Comparison of ENCODE assay signal across 37 cellular contexts in genomic region chr3:4472312-4472711, GRCh38.
"Had no signal": no experiment of that assay in that cellular context is flagged by ENCODE, and none has a peak within 500 bp of the region (broad histone marks: within the 10 kb centered on the region; RNA-seq: fewer than 3 reads in every experiment).

No MANE protein-coding gene starts in this region.

- H3K9me3 ChIP-seq: adrenal gland, ascending aorta, breast epithelium, gastrocnemius medialis had no signal

- H3K27me3 ChIP-seq: adrenal gland, ascending aorta, breast epithelium, dorsolateral prefrontal cortex, gastrocnemius medialis had no signal

- H3K4me1 ChIP-seq: breast epithelium, foreskin keratinocyte, gastrocnemius medialis had no signal

- H3K4me3 Mint-ChIP-seq: activated CD4-positive, alpha-beta memory T cell treated with anti-CD3 and anti-CD28 coated beads for 36 hours; activated CD4-positive, alpha-beta T cell treated with anti-CD3 and anti-CD28 coated beads for 36 hours; activated CD4-positive, alpha-beta T cell treated with anti-CD3 and anti-CD28 coated beads, Interleukin-2, amount 10 ng/mL, durations not matched to agents 24 days and 14 days; activated CD8-positive, alpha-beta memory T cell treated with anti-CD3 and anti-CD28 coated beads, Interleukin-2, amount 10 ng/mL, durations not matched to agents 7 days and 5 days; activated CD8-positive, alpha-beta T cell treated with anti-CD3 and anti-CD28 coated beads, Interleukin-2, amount 10 ng/mL, durations not matched to agents 7 days and 5 days; activated naive CD4-positive, alpha-beta T cell treated with anti-CD3 and anti-CD28 coated beads for 36 hours; activated naive CD4-positive, alpha-beta T cell treated with anti-CD3 and anti-CD28 coated beads, Interleukin-2, amount 50 U/mL, for 24 hours; activated naive CD8-positive, alpha-beta T cell treated with anti-CD3 and anti-CD28 coated beads for 36 hours; activated naive CD8-positive, alpha-beta T cell treated with anti-CD3 and anti-CD28 coated beads, Interleukin-2, amount 50 U/mL, for 24 hours; activated T-helper 1 cell treated with anti-CD3 and anti-CD28 coated beads, Interleukin-12 subunit alpha, Interleukin-12 subunit beta, Interleukin-2, Interleukin-4 antibody, amounts not matched to agents 30 ng/mL and 10 ng/mL and 1 ng/mL, durations not matched to agents 14 hours and 24 hours and 36 hours; dendritic cell treated with granulocyte-macrophage colony-stimulating factor and Interleukin-4, amounts not matched to agents 40 ng/mL and 50 ng/mL, for 4 days; endodermal cell; T-helper 17 cell; T-helper 2 cell treated with Interferon-gamma antibody and Interleukin-4, amounts not matched to agents 5 μg/mL and 100 μg/mL, for 36 hours had no signal

- H3K9me3 Mint-ChIP-seq: activated CD4-positive, alpha-beta memory T cell treated with anti-CD3 and anti-CD28 coated beads for 36 hours; activated CD4-positive, alpha-beta T cell treated with anti-CD3 and anti-CD28 coated beads, Interleukin-2, amount 10 ng/mL, durations not matched to agents 24 days and 14 days; activated naive CD4-positive, alpha-beta T cell treated with anti-CD3 and anti-CD28 coated beads for 36 hours; activated naive CD4-positive, alpha-beta T cell treated with anti-CD3 and anti-CD28 coated beads, Interleukin-2, amount 50 U/mL, for 24 hours; activated naive CD8-positive, alpha-beta T cell treated with anti-CD3 and anti-CD28 coated beads for 36 hours; activated naive CD8-positive, alpha-beta T cell treated with anti-CD3 and anti-CD28 coated beads, Interleukin-2, amount 50 U/mL, for 24 hours; activated T-helper 1 cell treated with anti-CD3 and anti-CD28 coated beads, Interleukin-12 subunit alpha, Interleukin-12 subunit beta, Interleukin-2, Interleukin-4 antibody, amounts not matched to agents 30 ng/mL and 10 ng/mL and 1 ng/mL, durations not matched to agents 14 hours and 24 hours and 36 hours; activated T-helper 2 cell treated with anti-CD3 and anti-CD28 coated beads, Interferon-gamma antibody, Interleukin-2, Interleukin-4, amounts not matched to agents 10 μg/mL and 5 μg/mL and 100 μg/mL, durations not matched to agents 14 hours and 24 hours and 36 hours; brain; dendritic cell treated with granulocyte-macrophage colony-stimulating factor and Interleukin-4, amounts not matched to agents 40 ng/mL and 50 ng/mL, for 4 days; T-helper 2 cell treated with Interferon-gamma antibody and Interleukin-4, amounts not matched to agents 5 μg/mL and 100 μg/mL, for 36 hours had no signal

- H3K27me3 Mint-ChIP-seq: dendritic cell treated with granulocyte-macrophage colony-stimulating factor and Interleukin-4, amounts not matched to agents 40 ng/mL and 50 ng/mL, for 4 days had no signal

- ATAC-seq: activated CD4-positive, alpha-beta T cell treated with anti-CD3 and anti-CD28 coated beads for 36 hours; activated CD8-positive, alpha-beta memory T cell treated with anti-CD3 and anti-CD28 coated beads, Interleukin-2, amount 10 ng/mL, durations not matched to agents 7 days and 5 days; activated CD8-positive, alpha-beta T cell treated with anti-CD3 and anti-CD28 coated beads, Interleukin-2, amount 10 ng/mL, durations not matched to agents 7 days and 5 days; activated naive CD8-positive, alpha-beta T cell treated with anti-CD3 and anti-CD28 coated beads, Interleukin-2, amount 50 U/mL, for 24 hours; esophagus mucosa; gastrocnemius medialis; T-helper 17 cell had no signal

- H3K36me3 Mint-ChIP-seq: activated CD4-positive, alpha-beta memory T cell treated with anti-CD3 and anti-CD28 coated beads for 36 hours; activated naive CD4-positive, alpha-beta T cell treated with anti-CD3 and anti-CD28 coated beads, Interleukin-2, amount 50 U/mL, for 24 hours; brain had no signal

- DNase-seq: activated CD4-positive, alpha-beta memory T cell treated with anti-CD3 and anti-CD28 coated beads for 36 hours; activated CD4-positive, alpha-beta T cell treated with anti-CD3 and anti-CD28 coated beads for 36 hours; activated CD4-positive, alpha-beta T cell treated with anti-CD3 and anti-CD28 coated beads, Interleukin-2, amount 10 ng/mL, durations not matched to agents 24 days and 14 days; activated CD4-positive, CD25-positive, alpha-beta regulatory T cell; activated CD4-positive, CD25-positive, alpha-beta regulatory T cell treated with anti-CD3 and anti-CD28 coated beads, Interleukin-2, amount 50 U/mL, for 72 hours; activated CD8-positive, alpha-beta memory T cell treated with anti-CD3 and anti-CD28 coated beads, Interleukin-2, amount 10 ng/mL, durations not matched to agents 7 days and 5 days; activated CD8-positive, alpha-beta memory T cell treated with anti-CD3 and anti-CD28 coated beads, Interleukin-2, amount 50 U/mL, for 4 hours; activated CD8-positive, alpha-beta T cell treated with anti-CD3 and anti-CD28 coated beads, Interleukin-2, amount 10 ng/mL, durations not matched to agents 7 days and 5 days; activated effector memory CD4-positive, alpha-beta T cell treated with anti-CD3 and anti-CD28 coated beads, Interleukin-2, amount 50 U/mL, for 16 hours; activated naive CD4-positive, alpha-beta T cell treated with anti-CD3 and anti-CD28 coated beads for 36 hours; activated naive CD8-positive, alpha-beta T cell treated with anti-CD3 and anti-CD28 coated beads for 36 hours; activated naive CD8-positive, alpha-beta T cell treated with anti-CD3 and anti-CD28 coated beads, Interleukin-2, amount 50 U/mL, for 24 hours; activated T-cell treated with anti-CD3 and anti-CD28 coated beads, Interleukin-2, amount 50 U/mL, for 1 hour; activated T-cell treated with anti-CD3 and anti-CD28 coated beads, Interleukin-2, amount 50 U/mL, for 48 hours; amygdala; central memory CD4-positive, alpha-beta T cell; dorsolateral prefrontal cortex; effector memory CD4-positive, alpha-beta T cell; endodermal cell; foreskin keratinocyte; gastrocnemius medialis; glutamatergic neuron; T-helper 1 cell; T-helper 17 cell; T1000 had no signal

- H3K27ac ChIP-seq: adrenal gland, ascending aorta, breast epithelium, cardiac muscle cell, coronary artery, dorsolateral prefrontal cortex, foreskin keratinocyte, gastrocnemius medialis had no signal

- H3K27ac Mint-ChIP-seq: activated CD4-positive, alpha-beta memory T cell treated with anti-CD3 and anti-CD28 coated beads for 36 hours; activated CD4-positive, alpha-beta T cell treated with anti-CD3 and anti-CD28 coated beads for 36 hours; activated CD4-positive, alpha-beta T cell treated with anti-CD3 and anti-CD28 coated beads, Interleukin-2, amount 10 ng/mL, durations not matched to agents 24 days and 14 days; activated CD8-positive, alpha-beta memory T cell treated with anti-CD3 and anti-CD28 coated beads, Interleukin-2, amount 10 ng/mL, durations not matched to agents 7 days and 5 days; activated CD8-positive, alpha-beta T cell treated with anti-CD3 and anti-CD28 coated beads, Interleukin-2, amount 10 ng/mL, durations not matched to agents 7 days and 5 days; activated naive CD4-positive, alpha-beta T cell treated with anti-CD3 and anti-CD28 coated beads for 36 hours; activated naive CD4-positive, alpha-beta T cell treated with anti-CD3 and anti-CD28 coated beads, Interleukin-2, amount 50 U/mL, for 24 hours; activated naive CD8-positive, alpha-beta T cell treated with anti-CD3 and anti-CD28 coated beads for 36 hours; activated naive CD8-positive, alpha-beta T cell treated with anti-CD3 and anti-CD28 coated beads, Interleukin-2, amount 50 U/mL, for 24 hours; activated T-helper 1 cell treated with anti-CD3 and anti-CD28 coated beads, Interleukin-12 subunit alpha, Interleukin-12 subunit beta, Interleukin-2, Interleukin-4 antibody, amounts not matched to agents 30 ng/mL and 10 ng/mL and 1 ng/mL, durations not matched to agents 14 hours and 24 hours and 36 hours; activated T-helper 2 cell treated with anti-CD3 and anti-CD28 coated beads, Interferon-gamma antibody, Interleukin-2, Interleukin-4, amounts not matched to agents 10 μg/mL and 5 μg/mL and 100 μg/mL, durations not matched to agents 14 hours and 24 hours and 36 hours; brain; dendritic cell treated with granulocyte-macrophage colony-stimulating factor and Interleukin-4, amounts not matched to agents 40 ng/mL and 50 ng/mL, for 4 days; endodermal cell; T-helper 17 cell; T-helper 2 cell treated with Interferon-gamma antibody and Interleukin-4, amounts not matched to agents 5 μg/mL and 100 μg/mL, for 36 hours had no signal

- H3K4me3 ChIP-seq: adrenal gland, ascending aorta, breast epithelium, cardiac muscle cell, coronary artery, dorsolateral prefrontal cortex, gastrocnemius medialis had no signal

- H3K36me3 ChIP-seq: adrenal gland, ascending aorta, breast epithelium, cardiac muscle cell, gastrocnemius medialis had no signal
